In genomic region chr4:182628540-182628939, GRCh38 we compare ENCODE assay signal across 29 cellular contexts.
"Had no signal": no experiment of that assay in that cellular context is flagged by ENCODE, and none has a peak within 500 bp of the region (broad histone marks: within the 10 kb centered on the region; RNA-seq: fewer than 3 reads in every experiment).

No MANE protein-coding gene starts in this region.

- H3K9me3 Mint-ChIP-seq: activated CD4-positive, alpha-beta memory T cell treated with anti-CD3 and anti-CD28 coated beads for 36 hours; activated CD4-positive, alpha-beta T cell treated with anti-CD3 and anti-CD28 coated beads, Interleukin-2, amount 10 ng/mL, durations not matched to agents 24 days and 14 days; activated naive CD4-positive, alpha-beta T cell treated with anti-CD3 and anti-CD28 coated beads, Interleukin-2, amount 10 ng/mL, durations not matched to agents 7 days and 5 days; activated naive CD4-positive, alpha-beta T cell treated with anti-CD3 and anti-CD28 coated beads, Interleukin-2, amount 50 U/mL, for 72 hours; activated naive CD8-positive, alpha-beta T cell treated with anti-CD3 and anti-CD28 coated beads, Interleukin-2, amount 10 ng/mL, durations not matched to agents 7 days and 5 days; brain had no signal

- H3K27ac ChIP-seq: ascending aorta, breast epithelium, cardiac muscle cell, colonic mucosa, epithelial cell of prostate, esophagus squamous epithelium, gastroesophageal sphincter had no signal

- H3K27me3 ChIP-seq: ascending aorta, breast epithelium, cardiac muscle cell, colonic mucosa, esophagus squamous epithelium, gastroesophageal sphincter had no signal

- H3K4me3 ChIP-seq: ascending aorta, breast epithelium, cardiac muscle cell, colonic mucosa, esophagus squamous epithelium, gastroesophageal sphincter had no signal

- H3K27me3 Mint-ChIP-seq: activated naive CD4-positive, alpha-beta T cell treated with anti-CD3 and anti-CD28 coated beads, Interleukin-2, amount 10 ng/mL, durations not matched to agents 7 days and 5 days; activated naive CD8-positive, alpha-beta T cell treated with anti-CD3 and anti-CD28 coated beads, Interleukin-2, amount 10 ng/mL, durations not matched to agents 7 days and 5 days had no signal

- H3K9me3 ChIP-seq: ascending aorta, breast epithelium, colonic mucosa, esophagus squamous epithelium, gastroesophageal sphincter had no signal

- DNase-seq: activated CD4-positive, alpha-beta memory T cell treated with anti-CD3 and anti-CD28 coated beads for 36 hours; activated CD4-positive, alpha-beta T cell treated with anti-CD3 and anti-CD28 coated beads for 36 hours; activated CD4-positive, alpha-beta T cell treated with anti-CD3 and anti-CD28 coated beads, Interleukin-2, amount 10 ng/mL, durations not matched to agents 24 days and 14 days; activated CD4-positive, CD25-positive, alpha-beta regulatory T cell; activated CD4-positive, CD25-positive, alpha-beta regulatory T cell treated with anti-CD3 and anti-CD28 coated beads, Interleukin-2, amount 50 U/mL, for 72 hours; activated CD8-positive, alpha-beta memory T cell treated with anti-CD3 and anti-CD28 coated beads, Interleukin-2, amount 10 ng/mL, durations not matched to agents 7 days and 5 days; activated CD8-positive, alpha-beta memory T cell treated with anti-CD3 and anti-CD28 coated beads, Interleukin-2, amount 50 U/mL, for 4 hours; activated CD8-positive, alpha-beta T cell treated with anti-CD3 and anti-CD28 coated beads, Interleukin-2, amount 10 ng/mL, durations not matched to agents 7 days and 5 days; activated gamma-delta T cell; activated naive CD4-positive, alpha-beta T cell; activated naive CD4-positive, alpha-beta T cell treated with anti-CD3 and anti-CD28 coated beads, Interleukin-2, amount 10 ng/mL, durations not matched to agents 7 days and 5 days; activated naive CD8-positive, alpha-beta T cell treated with anti-CD3 and anti-CD28 coated beads, Interleukin-2, amount 10 ng/mL, durations not matched to agents 7 days and 5 days; activated T-cell treated with anti-CD3 and anti-CD28 coated beads, Interleukin-2, amount 50 U/mL, for 1 hour; activated T-cell treated with anti-CD3 and anti-CD28 coated beads, Interleukin-2, amount 50 U/mL, for 48 hours; central memory CD4-positive, alpha-beta T cell; cerebellar nuclear complex; colonic mucosa; effector memory CD4-positive, alpha-beta T cell; esophagus squamous epithelium; foreskin melanocyte; head of caudate nucleus; T-helper 2 cell had no signal

- H3K4me1 ChIP-seq: ascending aorta, breast epithelium, colonic mucosa, esophagus squamous epithelium, gastroesophageal sphincter had no signal

- H3K4me1 Mint-ChIP-seq: activated CD4-positive, alpha-beta T cell treated with anti-CD3 and anti-CD28 coated beads for 36 hours; activated CD4-positive, alpha-beta T cell treated with anti-CD3 and anti-CD28 coated beads, Interleukin-2, amount 10 ng/mL, durations not matched to agents 24 days and 14 days; activated CD8-positive, alpha-beta memory T cell treated with anti-CD3 and anti-CD28 coated beads, Interleukin-2, amount 10 ng/mL, durations not matched to agents 7 days and 5 days; activated naive CD4-positive, alpha-beta T cell treated with anti-CD3 and anti-CD28 coated beads, Interleukin-2, amount 10 ng/mL, durations not matched to agents 7 days and 5 days; activated naive CD8-positive, alpha-beta T cell treated with anti-CD3 and anti-CD28 coated beads, Interleukin-2, amount 10 ng/mL, durations not matched to agents 7 days and 5 days; brain had no signal

- H3K27ac Mint-ChIP-seq: activated CD4-positive, alpha-beta memory T cell treated with anti-CD3 and anti-CD28 coated beads for 36 hours; activated CD4-positive, alpha-beta T cell treated with anti-CD3 and anti-CD28 coated beads for 36 hours; activated CD4-positive, alpha-beta T cell treated with anti-CD3 and anti-CD28 coated beads, Interleukin-2, amount 10 ng/mL, durations not matched to agents 24 days and 14 days; activated CD8-positive, alpha-beta memory T cell treated with anti-CD3 and anti-CD28 coated beads, Interleukin-2, amount 10 ng/mL, durations not matched to agents 7 days and 5 days; activated CD8-positive, alpha-beta T cell treated with anti-CD3 and anti-CD28 coated beads, Interleukin-2, amount 10 ng/mL, durations not matched to agents 7 days and 5 days; activated naive CD4-positive, alpha-beta T cell treated with anti-CD3 and anti-CD28 coated beads, Interleukin-2, amount 10 ng/mL, durations not matched to agents 7 days and 5 days; activated naive CD4-positive, alpha-beta T cell treated with anti-CD3 and anti-CD28 coated beads, Interleukin-2, amount 50 U/mL, for 72 hours; activated naive CD8-positive, alpha-beta T cell treated with anti-CD3 and anti-CD28 coated beads, Interleukin-2, amount 10 ng/mL, durations not matched to agents 7 days and 5 days; brain had no signal

- H3K36me3 Mint-ChIP-seq: activated CD4-positive, alpha-beta memory T cell treated with anti-CD3 and anti-CD28 coated beads for 36 hours; activated CD8-positive, alpha-beta memory T cell treated with anti-CD3 and anti-CD28 coated beads, Interleukin-2, amount 10 ng/mL, durations not matched to agents 7 days and 5 days; activated naive CD4-positive, alpha-beta T cell treated with anti-CD3 and anti-CD28 coated beads, Interleukin-2, amount 10 ng/mL, durations not matched to agents 7 days and 5 days; activated naive CD4-positive, alpha-beta T cell treated with anti-CD3 and anti-CD28 coated beads, Interleukin-2, amount 50 U/mL, for 72 hours; activated naive CD8-positive, alpha-beta T cell treated with anti-CD3 and anti-CD28 coated beads, Interleukin-2, amount 10 ng/mL, durations not matched to agents 7 days and 5 days had no signal

- ATAC-seq: activated CD4-positive, alpha-beta T cell treated with anti-CD3 and anti-CD28 coated beads for 36 hours; activated CD8-positive, alpha-beta memory T cell treated with anti-CD3 and anti-CD28 coated beads, Interleukin-2, amount 10 ng/mL, durations not matched to agents 7 days and 5 days; activated CD8-positive, alpha-beta T cell treated with anti-CD3 and anti-CD28 coated beads, Interleukin-2, amount 10 ng/mL, durations not matched to agents 7 days and 5 days; activated naive CD4-positive, alpha-beta T cell treated with anti-CD3 and anti-CD28 coated beads, Interleukin-2, amount 50 U/mL, for 72 hours; gastroesophageal sphincter had no signal

- H3K4me3 Mint-ChIP-seq: activated CD4-positive, alpha-beta memory T cell treated with anti-CD3 and anti-CD28 coated beads for 36 hours; activated CD4-positive, alpha-beta T cell treated with anti-CD3 and anti-CD28 coated beads for 36 hours; activated CD4-positive, alpha-beta T cell treated with anti-CD3 and anti-CD28 coated beads, Interleukin-2, amount 10 ng/mL, durations not matched to agents 24 days and 14 days; activated CD8-positive, alpha-beta memory T cell treated with anti-CD3 and anti-CD28 coated beads, Interleukin-2, amount 10 ng/mL, durations not matched to agents 7 days and 5 days; activated CD8-positive, alpha-beta T cell treated with anti-CD3 and anti-CD28 coated beads, Interleukin-2, amount 10 ng/mL, durations not matched to agents 7 days and 5 days; activated naive CD4-positive, alpha-beta T cell treated with anti-CD3 and anti-CD28 coated beads, Interleukin-2, amount 10 ng/mL, durations not matched to agents 7 days and 5 days; activated naive CD8-positive, alpha-beta T cell treated with anti-CD3 and anti-CD28 coated beads, Interleukin-2, amount 10 ng/mL, durations not matched to agents 7 days and 5 days; brain had no signal

- H3K36me3 ChIP-seq: ascending aorta, breast epithelium, cardiac muscle cell, colonic mucosa, esophagus squamous epithelium, gastroesophageal sphincter had no signal
